8 cellular contexts compared by ENCODE assay signal in the genomic region with DNA sequence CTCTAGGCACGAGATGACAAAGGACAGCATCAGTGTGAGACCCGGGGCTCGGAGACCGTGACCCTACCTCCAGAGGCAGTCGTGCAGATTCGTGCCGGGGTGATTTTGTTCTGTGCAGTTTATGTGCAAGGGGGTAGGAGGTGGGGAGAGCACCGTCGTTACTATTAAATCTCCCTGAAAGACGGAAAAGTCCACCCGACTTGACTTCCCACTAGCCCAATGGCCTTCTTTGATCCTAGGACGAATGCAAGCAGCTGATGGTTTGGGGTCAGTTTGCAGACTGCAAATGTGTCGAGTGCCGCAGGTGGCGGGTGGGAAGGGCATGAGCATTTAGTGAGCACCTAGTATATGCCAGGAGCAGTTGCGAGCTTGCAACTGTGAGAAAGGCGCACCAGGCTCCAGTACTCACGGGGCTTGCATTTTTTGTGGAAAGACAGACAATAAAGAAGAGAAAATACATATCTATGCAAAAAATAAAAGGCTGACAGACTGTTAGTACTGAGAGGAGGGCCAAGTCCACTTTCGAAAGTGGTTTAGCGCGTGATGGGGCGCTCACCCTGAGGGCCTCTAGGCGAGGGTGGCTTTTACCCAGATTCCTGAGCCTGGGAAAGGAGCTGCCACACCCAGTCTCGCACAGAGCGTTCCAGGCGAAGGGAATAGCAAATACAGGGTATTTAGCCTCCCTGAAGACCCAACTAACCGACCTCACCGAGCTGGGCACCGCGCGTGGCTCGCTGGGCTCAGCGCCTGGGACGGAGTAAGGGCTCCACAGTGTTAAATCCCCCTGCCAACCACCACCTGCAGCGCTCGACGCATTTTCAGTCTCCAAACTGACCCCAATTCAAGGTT. TPM values are rescaled to one million over a fixed set of nuclear protein-coding genes. Genes with fewer than 3 reads are reported as not detected.
DNase-seq lines count a peak whose midpoint lies in the region; ATAC-seq and TF ChIP-seq lines count a peak whose summit lies in the region.

No MANE protein-coding gene starts in this region.

- TF ChIP-seq POLR2A in suprapubic skin (IDR thresholded peaks at IDR 0.05), result no peak

- H2AFZ ChIP-seq in ACC112 (ENCODE audit: low read length, unreplicated experiment), result peak overlapping the region; percentile 97

- H3K4me3 ChIP-seq in ACC112 (ENCODE audit: low read depth, low read length) (peak overlapping the region; percentile 90), suprapubic skin (peak overlapping the region; percentile 85)

- peak overlapping the region; percentile 84 for H3K4me3 Mint-ChIP-seq in memory B cell

- H3K4me1 Mint-ChIP-seq in memory B cell, result peaks cover 44% of the 10 kb centered on the region

- ATAC-seq in GM18867 (IDR thresholded peaks at IDR 0.05; ENCODE audit: unreplicated experiment), result peak; percentile 22
- peak; percentile 4 for ATAC-seq in HG03108 (IDR thresholded peaks at IDR 0.05; ENCODE audit: unreplicated experiment)
- ATAC-seq in memory B cell (ENCODE audit: low read depth), result peak; percentile 29
- ATAC-seq in HG03469 (IDR thresholded peaks at IDR 0.05; ENCODE audit: unreplicated experiment), result no peak

- H3K27me3 ChIP-seq in ACC112 (ENCODE audit: insufficient read depth, low read length), result no peaks in the 10 kb centered on the region
- no peaks in the 10 kb centered on the region for H3K27me3 ChIP-seq in suprapubic skin

- no peaks in the 10 kb centered on the region for H3K27me3 Mint-ChIP-seq in memory B cell

- under 1% methylated on average over 32 of the region's 37 CpGs for WGBS in suprapubic skin

- H3K36me3 ChIP-seq in ACC112 (ENCODE audit: insufficient read depth, low read length), result no peaks in the 10 kb centered on the region
- H3K36me3 ChIP-seq in suprapubic skin, result no peaks in the 10 kb centered on the region

- peak; percentile 6 for DNase-seq in T follicular helper cell (ENCODE audit: low read depth)
- DNase-seq in dermis blood vessel endothelial cell, result peak; percentile 64
- no peak for DNase-seq in memory B cell (ENCODE audit: low spot score in 2 of 2)
- peak; percentile 68 to 81 for DNase-seq in suprapubic skin (ENCODE audit: low spot score in 2 of 2)

- no peaks in the 10 kb centered on the region for H3K9me3 ChIP-seq in suprapubic skin

- no peak for TF ChIP-seq CTCF in suprapubic skin (IDR thresholded peaks at IDR 0.05)

- H3K9me3 Mint-ChIP-seq in memory B cell, result no peaks in the 10 kb centered on the region

- no peak for TF ChIP-seq EP300 in suprapubic skin (IDR thresholded peaks at IDR 0.05)

- peak overlapping the region; percentile 90 for H3K27ac Mint-ChIP-seq in memory B cell

- H3K27ac ChIP-seq in ACC112 (ENCODE audit: low read depth, low read length), result peak overlapping the region; percentile 57
- H3K27ac ChIP-seq in suprapubic skin, result peak overlapping the region; percentile 92

- H3K79me2 ChIP-seq in ACC112 (ENCODE audit: control insufficient read depth, insufficient read depth, low read length, unreplicated experiment), result peaks cover 24% of the 10 kb centered on the region

- H3K4me1 ChIP-seq in ACC112 (ENCODE audit: control insufficient read depth, insufficient read depth, low read length, unreplicated experiment), result peaks cover 5% of the 10 kb centered on the region
- H3K4me1 ChIP-seq in suprapubic skin, result peaks cover 32% of the 10 kb centered on the region

- no peaks in the 10 kb centered on the region for H3K36me3 Mint-ChIP-seq in memory B cell

RNA-seq across cellular contexts. Expression of gene OSBPL3, which starts 0.9 kb away (rescaled TPM):
- total RNA-seq in dermis blood vessel endothelial cell, result 25.2 and 31.8 TPM in 2 replicates
- total RNA-seq in suprapubic skin, result 10 to 100 TPM; 22.0 to 49.0 (median 27.3) TPM

Comparison
In these comparisons a context has a peak if more than half of its experiments do, and no peak if none do; other contexts are left out.
1. DNase-seq: peak in T follicular helper cell (single experiment), dermis blood vessel endothelial cell (single experiment) and suprapubic skin (2 of 2); none in memory B cell (0 of 2).